Comparison of ENCODE assay signal across 12 cellular contexts in genomic region chr15:51600114-51600513, GRCh38. TPM values are rescaled to one million over a fixed set of nuclear protein-coding genes. Genes with fewer than 3 reads are reported as not detected.
DNase-seq lines count a peak whose midpoint lies in the region; ATAC-seq, FAIRE-seq and TF ChIP-seq lines count a peak whose summit lies in the region.
"Had no signal": no experiment of that assay in that cellular context is flagged by ENCODE, and none has a peak within 500 bp of the region (broad histone marks: within the 10 kb centered on the region; RNA-seq: fewer than 3 reads in every experiment).

No MANE protein-coding gene starts in this region.

- POLR2A ChIA-PET in A549 (lab: Yijun Ruan, JAX), result no interaction called here

- TF ChIP-seq CTCF in A549 (IDR thresholded peaks at IDR 0.05), result no peak

- no peak overlapping the region for H3K4me3 ChIP-seq in A549
- H3K4me3 ChIP-seq: BLaER1, sigmoid colon, upper lobe of right lung had no signal

- DNase-seq in A549 (ENCODE audit: low read depth in 1 of 2, low spot score in 1 of 2), result no peak
- peak; percentile 82 for DNase-seq in LoVo (ENCODE audit: low spot score)
- DNase-seq in epithelial cell of prostate (ENCODE audit: low read depth, low spot score), result peak; percentile 51
- DNase-seq in amniotic stem cell (lab: John Stamatoyannopoulos, UW), result no peak
- no peak for DNase-seq in DMS 273 treated with DMSO at 0.1 percent for 48 hours (lab: John Stamatoyannopoulos, UW)
- DNase-seq: NCI-H2081, sigmoid colon, upper lobe of right lung had no signal

- peaks cover 8% of the 10 kb centered on the region for H3K4me1 ChIP-seq in A549
- H3K4me1 ChIP-seq: BLaER1, sigmoid colon had no signal

- 82% methylated on average over 1 of the region's 1 CpG for WGBS in A549 (ENCODE audit: missing lambda C conversion rate)

- H3K27ac ChIP-seq in A549, result no peak overlapping the region
- no peak overlapping the region for H3K27ac ChIP-seq in epithelial cell of prostate
- H3K27ac ChIP-seq: BLaER1, sigmoid colon, upper lobe of right lung had no signal

- H3K9me3 ChIP-seq in A549, result no peaks in the 10 kb centered on the region
- H3K9me3 ChIP-seq: sigmoid colon, upper lobe of right lung had no signal

- no peak for TF ChIP-seq EP300 in A549 (IDR thresholded peaks at IDR 0.05)

- TF ChIP-seq RAD21 in A549 (conservative IDR thresholded peaks at IDR 0.05 in 1 of 2, IDR thresholded peaks at IDR 0.05 in 1 of 2), result no peak

- TF ChIP-seq POLR2A in A549 (IDR thresholded peaks at IDR 0.05; ENCODE audit: low read length), result no peak

- FAIRE-seq in A549 (lab: Jason Lieb, UNC), result no peak

- CTCF ChIA-PET in A549 (lab: Yijun Ruan, JAX), result no interaction called here

- no peak overlapping the region for H3K4me2 ChIP-seq in A549
- H3K4me2 ChIP-seq: BLaER1 had no signal

- ATAC-seq in A549, result no peak
- peak; percentile 55 for ATAC-seq in GM18870 (IDR thresholded peaks at IDR 0.05; ENCODE audit: unreplicated experiment)
- no peak for ATAC-seq in HG03280 (IDR thresholded peaks at IDR 0.05; ENCODE audit: unreplicated experiment)
- no peak for ATAC-seq in HG03565 (IDR thresholded peaks at IDR 0.05; ENCODE audit: unreplicated experiment)
- ATAC-seq: upper lobe of right lung had no signal

TF ChIP-seq in A549, 52 proteins besides CTCF, POLR2A, EP300 and RAD21:
- TF ChIP-seq NFE2L2 (conservative IDR thresholded peaks at IDR 0.05; ENCODE audit: low read length) (no peak), JUNB (IDR thresholded peaks at IDR 0.05) (0 out of 2 replicates have a peak, but pooled peaks have one; percentile 11), NPAS2 (CRISPR knock-in tag; IDR thresholded peaks at IDR 0.05; ENCODE audit: borderline replicate concordance) (no peak), JUN (IDR thresholded peaks at IDR 0.05) (no peak), ZFP36 (IDR thresholded peaks at IDR 0.05; ENCODE audit: borderline replicate concordance, partially characterized antibody) (no peak), FOSL2 (IDR thresholded peaks at IDR 0.05) (no peak), FOSL2 (CRISPR knock-in tag; IDR thresholded peaks at IDR 0.05) (peak; percentile 60), ELK1 (IDR thresholded peaks at IDR 0.05; ENCODE audit: low read depth, low read length) (no peak)

RNA-seq across cellular contexts. Expression of gene DMXL2, which starts 22.5 kb away (rescaled TPM):
- polyA plus RNA-seq in A549 (2011; rRNA removed) (50.9 and 58.7 TPM in 2 replicates), A549 (2017; fragmentation: RNase III; extraction: RNeasy Plus Mini Kit Qiagen cat#74134 plus additional on column Dnase treatment) (23.9 to 25.6 TPM (median 25.0 TPM) in 3 replicates)
- 10.7 and 10.9 TPM in 2 replicates for polyA plus RNA-seq in A549 (2012; cell fraction: cytosol; rRNA removed)
- 24.8 and 41.3 TPM in 2 replicates for polyA plus RNA-seq in A549 (2012; cell fraction: nucleus; rRNA removed)
- polyA minus RNA-seq in A549 (2011; rRNA and poly(A)+ RNA removed), result 32.2 TPM in 2 replicates

Comparison
In these comparisons a context has a peak if more than half of its experiments do, and no peak if none do; other contexts are left out.
1. DNase-seq: peak in LoVo (single experiment) and epithelial cell of prostate (single experiment); none in A549 (0 of 2), amniotic stem cell (single experiment) and DMS 273 treated with DMSO at 0.1 percent for 48 hours (single experiment).